In genomic region chr16:49858200-49859129, GRCh38 we compare ENCODE assay signal across 8 cellular contexts. TPM values are rescaled to one million over a fixed set of nuclear protein-coding genes. Genes with fewer than 3 reads are reported as not detected.
DNase-seq lines count a peak whose midpoint lies in the region; ATAC-seq lines count a peak whose summit lies in the region.

No MANE protein-coding gene starts in this region.

- ATAC-seq in HG03159 (IDR thresholded peaks at IDR 0.05; ENCODE audit: unreplicated experiment) = no peak

- intact Hi-C loops in cardiac septum (cut with DNase I) (loop anchor here (5.0 kb wide), 3 partner anchors 161 to 366 kb away; no protein-coding TSS in a partner anchor), posterior cingulate gyrus (cut with DNase I) (loop anchor here (5.0 kb wide), 1 partner anchor 251 kb away; no protein-coding TSS in a partner anchor)

- DNase-seq in NCI-H2227 (lab: John Stamatoyannopoulos, UW; ENCODE audit: unreplicated experiment) (peak; percentile 39), NCI-H2227 treated with DMSO at 0.1 percent for 48 hours (lab: John Stamatoyannopoulos, UW) (no peak), cardiac septum (ENCODE audit: low spot score) (peak; percentile 81), posterior cingulate gyrus (peak in 6 of 10 donors; percentile 34 to 91 (median 64)), NCI-H1930 (lab: John Stamatoyannopoulos, UW) (no peak), NCI-H1048 (lab: John Stamatoyannopoulos, UW) (no peak)
- DNase-seq in activated T-cell treated with anti-CD3 and anti-CD28 coated beads, Interleukin-2, amount 50 U/mL, for 48 hours = peak; percentile 51 to 65

RNA-seq across cellular contexts. Expression of gene ZNF423, which starts 2.6 kb away (rescaled TPM):
- 8.6 TPM for total RNA-seq in cardiac septum

Comparison
In these comparisons a context has a peak if more than half of its experiments do, and no peak if none do; other contexts are left out.
1. DNase-seq: peak in NCI-H2227 (single experiment), activated T-cell treated with anti-CD3 and anti-CD28 coated beads, Interleukin-2, amount 50 U/mL, for 48 hours (2 of 2), cardiac septum (single experiment) and posterior cingulate gyrus (6 of 10); none in NCI-H2227 treated with DMSO at 0.1 percent for 48 hours (single experiment), NCI-H1930 (0 of 2) and NCI-H1048 (single experiment).